Comparison of ENCODE assay signal across 7 cellular contexts in genomic region chr13:44592448-44592847, GRCh38.
"Had no signal": no experiment of that assay in that cellular context is flagged by ENCODE, and none has a peak within 500 bp of the region (broad histone marks: within the 10 kb centered on the region; RNA-seq: fewer than 3 reads in every experiment).

No MANE protein-coding gene starts in this region.

- H3K4me3 Mint-ChIP-seq: H9, HFFc6, IgD-negative memory B cell had no signal

- H3K27ac Mint-ChIP-seq: HFFc6, IgD-negative memory B cell had no signal

- H3K27ac ChIP-seq: HL-60 had no signal

- DNase-seq: GOT3, HCEC 1CT, HFFc6, KBM-7 had no signal

- H3K4me1 Mint-ChIP-seq: IgD-negative memory B cell had no signal
